22 cellular contexts compared by ENCODE assay signal in genomic region chr2:216578325-216578724, GRCh38. TPM values are rescaled to one million over a fixed set of nuclear protein-coding genes. Genes with fewer than 3 reads are reported as not detected.
A peak's percentile ranks its signal among the peaks of the same experiment; 100 is the strongest.
DNase-seq lines count a peak whose midpoint lies in the region; ATAC-seq and TF ChIP-seq lines count a peak whose summit lies in the region.
"Had no signal": no experiment of that assay in that cellular context is flagged by ENCODE, and none has a peak within 500 bp of the region (broad histone marks: within the 10 kb centered on the region; RNA-seq: fewer than 3 reads in every experiment).

No MANE protein-coding gene starts in this region.

- H3K4me3 Mint-ChIP-seq in chondrocyte (ENCODE audit: unreplicated experiment), result no peak overlapping the region
- H3K4me3 Mint-ChIP-seq in osteocyte (ENCODE audit: unreplicated experiment), result no peak overlapping the region
- H3K4me3 Mint-ChIP-seq: activated T-cell treated with anti-CD3 and anti-CD28 coated beads, Interleukin-2, amount 50 U/mL, for 24 hours; memory B cell had no signal

- ATAC-seq in RWPE2 (ENCODE audit: low read depth) (0 out of 3 replicates have a peak, but pooled peaks have one; percentile 14), left lung (no peak)

- H3K4me3 ChIP-seq in RWPE2 (ENCODE audit: severe bottlenecking) (no peak overlapping the region), left lung (no peak overlapping the region)
- H3K4me3 ChIP-seq: breast epithelium, colonic mucosa, esophagus squamous epithelium, skin epidermis, transverse colon had no signal

- no peaks in the 10 kb centered on the region for H3K27me3 ChIP-seq in RWPE2 (ENCODE audit: insufficient read depth, poor library complexity, severe bottlenecking)
- no peaks in the 10 kb centered on the region for H3K27me3 ChIP-seq in left lung
- H3K27me3 ChIP-seq: breast epithelium, colonic mucosa, esophagus squamous epithelium, transverse colon had no signal

- TF ChIP-seq CTCF in RWPE2 (IDR thresholded peaks at IDR 0.05; ENCODE audit: poor library complexity, severe bottlenecking), result no peak
- TF ChIP-seq CTCF in chondrocyte (IDR thresholded peaks at IDR 0.05), result no peak
- no peak for TF ChIP-seq CTCF in osteocyte (IDR thresholded peaks at IDR 0.05)
- no peak for TF ChIP-seq CTCF in left lung (IDR thresholded peaks at IDR 0.05)

- H3K9me3 ChIP-seq in RWPE2 (ENCODE audit: severe bottlenecking) (no peaks in the 10 kb centered on the region), left lung (no peaks in the 10 kb centered on the region)
- H3K9me3 ChIP-seq: breast epithelium, colonic mucosa, esophagus squamous epithelium, transverse colon had no signal

- H3K27ac ChIP-seq in RWPE2 (ENCODE audit: poor library complexity, severe bottlenecking), result no peak overlapping the region
- no peak overlapping the region for H3K27ac ChIP-seq in left lung
- H3K27ac ChIP-seq: breast epithelium, colonic mucosa, esophagus squamous epithelium, HL-60, skin epidermis, transverse colon had no signal

- DNase-seq in HCEC 1CT, result peak; percentile 25
- DNase-seq in RWPE2 (ENCODE audit: low spot score), result no peak
- DNase-seq in chondrocyte (ENCODE audit: low spot score), result no peak
- no peak for DNase-seq in osteocyte (ENCODE audit: extremely low spot score, unreplicated experiment)
- DNase-seq in dermis blood vessel endothelial cell, result no peak
- DNase-seq in hypothalamus (lab: John Stamatoyannopoulos, UW), result no peak
- no peak for DNase-seq in left lung
- DNase-seq: activated CD4-positive, alpha-beta T cell treated with anti-CD3 and anti-CD28 coated beads for 4 hours; activated T-cell treated with anti-CD3 and anti-CD28 coated beads, Interleukin-2, amount 50 U/mL, for 24 hours; CD4-positive, alpha-beta memory T cell; colonic mucosa; esophagus squamous epithelium; NCI-H2029 treated with DMSO at 0.1 percent for 48 hours; NCI-H2227 treated with DMSO at 0.1 percent for 48 hours; NCI-H748 treated with DMSO at 0.1 percent for 48 hours; SHP77; T-helper 1 cell; transverse colon had no signal

- H3K27ac Mint-ChIP-seq in chondrocyte (ENCODE audit: unreplicated experiment), result peak overlapping the region; percentile 75
- peak overlapping the region; percentile 29 for H3K27ac Mint-ChIP-seq in osteocyte (ENCODE audit: unreplicated experiment)
- H3K27ac Mint-ChIP-seq: activated T-cell treated with anti-CD3 and anti-CD28 coated beads, Interleukin-2, amount 50 U/mL, for 24 hours; CD4-positive, alpha-beta memory T cell; memory B cell had no signal

- H3K36me3 Mint-ChIP-seq in chondrocyte (ENCODE audit: low read depth), result no peaks in the 10 kb centered on the region
- H3K36me3 Mint-ChIP-seq in osteocyte (ENCODE audit: unreplicated experiment), result no peaks in the 10 kb centered on the region
- H3K36me3 Mint-ChIP-seq: CD4-positive, alpha-beta memory T cell; memory B cell had no signal

- H3K4me1 ChIP-seq in RWPE2 (ENCODE audit: insufficient read depth, poor library complexity, severe bottlenecking) (no peaks in the 10 kb centered on the region), left lung (no peaks in the 10 kb centered on the region)
- H3K4me1 ChIP-seq: breast epithelium, colonic mucosa, transverse colon had no signal

- H3K4me1 Mint-ChIP-seq in chondrocyte (ENCODE audit: low read depth), result peaks cover 43% of the 10 kb centered on the region
- H3K4me1 Mint-ChIP-seq in osteocyte (ENCODE audit: unreplicated experiment), result peaks cover 47% of the 10 kb centered on the region
- H3K4me1 Mint-ChIP-seq: memory B cell had no signal

- H3K9me3 Mint-ChIP-seq in chondrocyte (ENCODE audit: low read depth) (no peaks in the 10 kb centered on the region), osteocyte (ENCODE audit: unreplicated experiment) (no peaks in the 10 kb centered on the region)
- H3K9me3 Mint-ChIP-seq: activated T-cell treated with anti-CD3 and anti-CD28 coated beads, Interleukin-2, amount 50 U/mL, for 24 hours; memory B cell had no signal

- H3K36me3 ChIP-seq in RWPE2 (ENCODE audit: low read depth), result no peaks in the 10 kb centered on the region
- H3K36me3 ChIP-seq in left lung, result no peaks in the 10 kb centered on the region
- H3K36me3 ChIP-seq: breast epithelium, colonic mucosa, esophagus squamous epithelium, transverse colon had no signal

- intact Hi-C loops in left lung (cut with DNase I), result no loop called here

- H3K27me3 Mint-ChIP-seq in chondrocyte (ENCODE audit: low read depth) (no peaks in the 10 kb centered on the region), osteocyte (ENCODE audit: unreplicated experiment) (no peaks in the 10 kb centered on the region)

RNA-seq across cellular contexts. Expression of gene IGFBP2, which starts 54.9 kb away (rescaled TPM):
- total RNA-seq in chondrocyte (1,045 to 1,857 TPM (median 1,848 TPM) in 3 replicates), osteocyte (2,796 and 2,855 TPM in 2 replicates), dermis blood vessel endothelial cell (159 and 263 TPM in 2 replicates), left lung (10 to 100 TPM; 28.2 to 48.9 TPM)
- total RNA-seq: CD4-positive, alpha-beta memory T cell had no signal
